In the genomic region with DNA sequence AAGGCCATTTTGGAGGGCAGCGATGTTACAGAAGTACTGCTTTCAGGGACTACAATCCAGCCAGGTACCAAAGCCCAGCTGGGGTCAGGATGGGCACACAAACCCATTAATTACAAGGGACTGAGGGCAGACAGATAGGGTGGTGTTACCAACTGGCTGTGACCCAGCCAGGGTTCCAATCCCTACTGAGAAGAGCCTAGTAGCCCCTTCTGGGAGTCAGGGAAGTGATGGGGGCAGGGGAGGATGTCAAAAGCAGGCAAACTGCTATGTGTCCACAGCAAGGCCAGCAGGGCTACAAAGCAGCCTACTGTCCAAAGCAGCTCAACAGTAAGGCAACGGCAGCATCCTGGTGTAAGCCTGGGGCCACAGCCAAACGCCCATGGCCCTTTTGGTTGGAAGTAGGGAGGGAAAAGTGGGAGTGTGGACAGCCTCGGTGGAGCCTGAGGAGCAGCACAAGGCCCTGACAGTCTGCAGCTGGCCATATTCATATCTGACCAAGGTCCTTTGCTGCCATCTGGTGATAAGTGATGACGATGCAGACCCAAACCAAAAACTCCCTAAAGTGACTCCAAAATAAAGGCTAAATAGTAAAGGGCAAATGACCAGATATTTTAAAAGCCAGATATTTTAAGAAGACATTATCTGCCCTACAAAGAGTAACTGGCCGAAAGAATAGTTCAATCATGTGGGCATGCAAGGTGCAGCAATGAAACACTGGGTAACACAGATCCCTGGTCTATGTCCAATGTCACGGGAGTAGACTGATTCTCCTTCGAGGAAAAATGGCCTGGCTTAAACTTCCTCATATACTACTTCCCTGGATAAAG, we compare ENCODE assay signal across 9 cellular contexts. TPM values are rescaled to one million over a fixed set of nuclear protein-coding genes. Genes with fewer than 3 reads are reported as not detected.
A peak's percentile ranks its signal among the peaks of the same experiment; 100 is the strongest.
DNase-seq lines count a peak whose midpoint lies in the region; ATAC-seq, FAIRE-seq and TF ChIP-seq lines count a peak whose summit lies in the region.
"Had no signal": no experiment of that assay in that cellular context is flagged by ENCODE, and none has a peak within 500 bp of the region (broad histone marks: within the 10 kb centered on the region; RNA-seq: fewer than 3 reads in every experiment).

No MANE protein-coding gene starts in this region.

- H3K27me3 ChIP-seq in HCT116 (ENCODE audit: insufficient read depth, low read length), result no peaks in the 10 kb centered on the region

- H3K27ac ChIP-seq in A549, result no peak overlapping the region
- no peak overlapping the region for H3K27ac ChIP-seq in HCT116 (ENCODE audit: low read depth, low read length)
- no peak overlapping the region for H3K27ac ChIP-seq in RWPE1

- H4K20me1 ChIP-seq in HCT116 (ENCODE audit: insufficient read depth), result no peaks in the 10 kb centered on the region

- intact Hi-C loops in HCT116 (cut with micrococcal nuclease), result no loop called here

- in situ Hi-C loops in GM13976 (cut with MboI; ENCODE audit: low sequenced_read_pairs, unreplicated experiment), result no loop called here

- BruUV-seq in HCT116 (replicated peaks; lab: Mats Ljungman, UMichigan), result no TSS peak

- H3K36me3 ChIP-seq in HCT116 (ENCODE audit: control insufficient read depth in 1 of 2, insufficient read depth in 2 of 2, low read length in 2 of 2), result peaks cover 16 to 46% of the 10 kb centered on the region in 2 experiments; a peak in 3 of 4 replicates

- H3K9me3 ChIP-seq in A549, result no peaks in the 10 kb centered on the region
- no peaks in the 10 kb centered on the region for H3K9me3 ChIP-seq in HCT116 (ENCODE audit: control insufficient read depth in 1 of 2, insufficient read depth in 1 of 2, low read depth in 1 of 2, low read length in 2 of 2)

- 76% methylated on average over 8 of the region's 8 CpGs for WGBS in A549 (ENCODE audit: missing lambda C conversion rate)

- ATAC-seq in A549 (peak; percentile 65 to 85; a peak in 5 of 6 replicates), HCT116 (peak; percentile 83), HG03280 (IDR thresholded peaks at IDR 0.05; ENCODE audit: unreplicated experiment) (no peak), HG03097 (IDR thresholded peaks at IDR 0.05; ENCODE audit: low FRiP score, unreplicated experiment) (no peak)

- TF ChIP-seq RAD21 in A549 (conservative IDR thresholded peaks at IDR 0.05 in 1 of 2, IDR thresholded peaks at IDR 0.05 in 1 of 2), result peak; percentile 22 to 40; a peak in 1 of 5 replicates
- peak; percentile 37 for TF ChIP-seq RAD21 in HCT116 (IDR thresholded peaks at IDR 0.05; ENCODE audit: low read depth)

- H2AFZ ChIP-seq in HCT116 (ENCODE audit: low read depth, low read length, poor library complexity, severe bottlenecking), result no peak overlapping the region

- TF ChIP-seq CTCF in A549 (IDR thresholded peaks at IDR 0.05), result peak; percentile 22; the same call in 2 of the 3 replicates
- TF ChIP-seq CTCF in HCT116 (IDR thresholded peaks at IDR 0.05 in 2 of 3, conservative IDR thresholded peaks at IDR 0.05 in 1 of 3; ENCODE audit: borderline replicate concordance in 1 of 3, insufficient read depth in 1 of 3, low read depth in 2 of 3, low read length in 2 of 3), result peak in 2 of 3 experiments; percentile 46 to 49; a peak in 3 of 6 replicates
- no peak for TF ChIP-seq CTCF in RWPE1 (conservative IDR thresholded peaks at IDR 0.05; ENCODE audit: low read depth)
- TF ChIP-seq CTCF in GM13976 (IDR thresholded peaks at IDR 0.05; ENCODE audit: borderline replicate concordance, control extremely low read depth, extremely low read depth, insufficient read depth, missing control alignments), result no peak

- no peak for TF ChIP-seq EP300 in A549 (IDR thresholded peaks at IDR 0.05)

- peak in 1 of 2 experiments; percentile 21 for DNase-seq in A549 (ENCODE audit: low read depth in 1 of 2, low spot score in 1 of 2)
- DNase-seq in HCT116 (ENCODE audit: low read depth, low spot score), result peak; percentile 6
- DNase-seq in amniotic epithelial cell (ENCODE audit: low read depth), result peak; percentile 20
- peak; percentile 16 for DNase-seq in iris pigment epithelial cell (ENCODE audit: low read depth)
- DNase-seq in RWPE1 (ENCODE audit: low spot score), result no peak
- DNase-seq in GM13976 (ENCODE audit: low spot score), result no peak

- no peak overlapping the region for H3K9ac ChIP-seq in HCT116 (ENCODE audit: low read length)

- no peaks in the 10 kb centered on the region for H3K9me2 ChIP-seq in HCT116 (ENCODE audit: insufficient read depth)

- H3K4me1 ChIP-seq in A549, result no peaks in the 10 kb centered on the region
- H3K4me1 ChIP-seq in HCT116 (ENCODE audit: control insufficient read depth in 1 of 2, insufficient read depth in 2 of 2, low read length in 2 of 2), result no peaks in the 10 kb centered on the region

- TF ChIP-seq POLR2A in A549 (IDR thresholded peaks at IDR 0.05; ENCODE audit: low read length) (no peak), HCT116 (IDR thresholded peaks at IDR 0.05; ENCODE audit: borderline replicate concordance, extremely low read depth, insufficient read depth, insufficient read length) (no peak)

- POLR2A ChIA-PET in A549 (lab: Yijun Ruan, JAX), result no interaction called here
- POLR2A ChIA-PET in HCT116 (lab: Charles Lee), result no interaction called here
- POLR2A ChIA-PET in RWPE1 (lab: Yijun Ruan, JAX; ENCODE audit: low non-redundant PET), result no interaction called here

- no peaks in the 10 kb centered on the region for H3K79me2 ChIP-seq in HCT116 (ENCODE audit: insufficient read depth, low read length)

- RAD21 ChIA-PET in HCT116 (lab: Charles Lee; ENCODE audit: low non-redundant PET in 1 of 2, low total read pairs in 2 of 2, uncharacterized antibody in 2 of 2, unreplicated experiment in 2 of 2), result no interaction called here

- H3K4me3 ChIP-seq in A549, result no peak overlapping the region
- H3K4me3 ChIP-seq in HCT116 (replicated peaks in 1 of 2; ENCODE audit: low read depth in 1 of 2, low read length in 2 of 2), result no peak overlapping the region

- CTCF ChIA-PET in A549 (lab: Yijun Ruan, JAX) (interaction anchor here (1.1 to 1.6 kb wide), 4 partner anchors 13 to 27 kb away, joined by 3 to 8 read pairs (median 4); no protein-coding TSS in a partner anchor), HCT116 (lab: Charles Lee) (interaction anchor here (0.6 to 1.2 kb wide), 2 partner anchors 14 to 18 kb away, joined by 3 read pairs; no protein-coding TSS in a partner anchor), RWPE1 (lab: Yijun Ruan, JAX) (interaction anchor here (0.6 to 1.0 kb wide), 4 partner anchors 14 to 248 kb away, joined by 3 to 4 read pairs (median 3); no protein-coding TSS in a partner anchor)

- FAIRE-seq in A549 (lab: Jason Lieb, UNC), result no peak
- FAIRE-seq: G401.6 had no signal

- H3K4me2 ChIP-seq in A549, result no peak overlapping the region
- H3K4me2 ChIP-seq in HCT116 (ENCODE audit: low read length), result no peak overlapping the region

TF ChIP-seq in A549, 52 proteins besides CTCF, POLR2A, EP300 and RAD21:
- TF ChIP-seq HOXA7 (CRISPR knock-in tag; IDR thresholded peaks at IDR 0.05) (no peak), HDAC2 (IDR thresholded peaks at IDR 0.05) (no peak), NFE2L2 (conservative IDR thresholded peaks at IDR 0.05; ENCODE audit: low read length) (no peak)

TF ChIP-seq in HCT116, 20 proteins besides CTCF, POLR2A, EP300 and RAD21 (continues in another document):
- TF ChIP-seq, protein P1, sequence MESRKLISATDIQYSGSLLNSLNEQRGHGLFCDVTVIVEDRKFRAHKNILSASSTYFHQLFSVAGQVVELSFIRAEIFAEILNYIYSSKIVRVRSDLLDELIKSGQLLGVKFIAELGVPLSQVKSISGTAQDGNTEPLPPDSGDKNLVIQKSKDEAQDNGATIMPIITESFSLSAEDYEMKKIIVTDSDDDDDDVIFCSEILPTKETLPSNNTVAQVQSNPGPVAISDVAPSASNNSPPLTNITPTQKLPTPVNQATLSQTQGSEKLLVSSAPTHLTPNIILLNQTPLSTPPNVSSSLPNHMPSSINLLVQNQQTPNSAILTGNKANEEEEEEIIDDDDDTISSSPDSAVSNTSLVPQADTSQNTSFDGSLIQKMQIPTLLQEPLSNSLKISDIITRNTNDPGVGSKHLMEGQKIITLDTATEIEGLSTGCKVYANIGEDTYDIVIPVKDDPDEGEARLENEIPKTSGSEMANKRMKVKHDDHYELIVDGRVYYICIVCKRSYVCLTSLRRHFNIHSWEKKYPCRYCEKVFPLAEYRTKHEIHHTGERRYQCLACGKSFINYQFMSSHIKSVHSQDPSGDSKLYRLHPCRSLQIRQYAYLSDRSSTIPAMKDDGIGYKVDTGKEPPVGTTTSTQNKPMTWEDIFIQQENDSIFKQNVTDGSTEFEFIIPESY (IDR thresholded peaks at IDR 0.05; ENCODE audit: extremely low read depth, insufficient replicate concordance, low read length), result no peak
- no peak for TF ChIP-seq EZH2phosphoT487 (IDR thresholded peaks at IDR 0.05; ENCODE audit: borderline replicate concordance)
- no peak for TF ChIP-seq ZNF274 (IDR thresholded peaks at IDR 0.05; ENCODE audit: low read depth, low read length)
- no peak for TF ChIP-seq CEBPB (IDR thresholded peaks at IDR 0.05; ENCODE audit: low read depth)
- TF ChIP-seq SIN3A (IDR thresholded peaks at IDR 0.05; ENCODE audit: low read depth), result no peak
- no peak for TF ChIP-seq YY1 (IDR thresholded peaks at IDR 0.05; ENCODE audit: extremely low read depth, insufficient replicate concordance, low read depth, low read length)
- no peak for TF ChIP-seq EGR1 (IDR thresholded peaks at IDR 0.05; ENCODE audit: low read depth)

RNA-seq across cellular contexts. Expression of gene XPNPEP1, which starts 56.9 kb away (rescaled TPM):
- polyA plus RNA-seq in A549 (2011; rRNA removed), result 53.9 and 107 TPM in 2 replicates
- 140 and 153 TPM in 2 replicates for polyA plus RNA-seq in A549 (2012; cell fraction: cytosol; rRNA removed)
- polyA plus RNA-seq in A549 (2012; cell fraction: nucleus; rRNA removed), result 122 and 185 TPM in 2 replicates
- polyA plus RNA-seq in A549 (2017; fragmentation: RNase III; extraction: RNeasy Plus Mini Kit Qiagen cat#74134 plus additional on column Dnase treatment), result 30.6 to 32.7 TPM (median 32.5 TPM) in 3 replicates
- polyA minus RNA-seq in A549 (2011; rRNA and poly(A)+ RNA removed), result 229 and 246 TPM in 2 replicates
- 87.3 TPM for total RNA-seq in HCT116 (2021; ENCODE audit: unreplicated experiment)
- 92.4 and 111 TPM in 2 replicates for polyA plus RNA-seq in HCT116 (2012)

Comparison
In these comparisons a context has a peak if more than half of its experiments do, and no peak if none do; other contexts are left out.
1. ATAC-seq: peak in A549 (2 of 2) and HCT116 (single experiment); none in HG03280 (single experiment) and HG03097 (single experiment).
2. DNase-seq: peak in HCT116 (single experiment), amniotic epithelial cell (single experiment) and iris pigment epithelial cell (single experiment); none in RWPE1 (single experiment) and GM13976 (single experiment).
3. CTCF ChIP-seq: peak in A549 (single experiment) and HCT116 (2 of 3); none in RWPE1 (single experiment) and GM13976 (single experiment).
4. Of the 6 proteins assayed by ChIP-seq in both A549 and HCT116: peak only in A549: none; only in HCT116: none; in both: CTCF and RAD21; in neither: 4.